ENCODE assay signal across 13 cellular contexts in the genomic region with DNA sequence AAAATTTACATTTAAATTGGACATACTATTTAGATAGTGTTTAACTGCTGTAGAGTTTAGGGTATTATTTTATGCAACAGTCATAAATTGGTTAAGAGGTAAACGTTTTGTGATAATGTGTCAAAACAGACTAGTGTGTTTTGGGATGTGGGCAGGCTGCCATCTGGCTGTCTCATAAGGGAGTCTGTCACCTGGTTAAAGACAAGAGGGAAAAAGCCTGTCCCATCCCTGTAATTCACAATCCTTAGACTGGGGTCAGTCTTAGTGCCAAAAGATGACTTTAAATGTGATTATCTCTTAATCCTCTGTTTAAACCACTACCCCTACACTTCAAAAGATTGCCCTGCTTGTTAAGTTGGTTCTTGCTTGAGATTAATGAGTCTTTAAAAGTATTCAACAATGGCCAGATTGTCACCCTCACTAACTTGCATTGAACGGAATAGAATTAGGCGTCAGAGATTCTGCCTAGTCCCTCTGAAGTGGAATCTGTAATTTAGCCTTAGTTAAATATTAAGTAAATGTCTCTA. TPM values are rescaled to one million over a fixed set of nuclear protein-coding genes. Genes with fewer than 3 reads are reported as not detected.
DNase-seq lines count a peak whose midpoint lies in the region; ATAC-seq, FAIRE-seq and TF ChIP-seq lines count a peak whose summit lies in the region.
"Had no signal": no experiment of that assay in that cellular context is flagged by ENCODE, and none has a peak within 500 bp of the region (broad histone marks: within the 10 kb centered on the region; RNA-seq: fewer than 3 reads in every experiment).

No MANE protein-coding gene starts in this region.

- TF ChIP-seq CTCF in H9 (conservative IDR thresholded peaks at IDR 0.05) (peak; percentile 21; the same call in 2 of the 3 replicates), endothelial cell (IDR thresholded peaks at IDR 0.05; ENCODE audit: unreplicated experiment) (no peak)

- H3K23ac ChIP-seq in H9 (ENCODE audit: insufficient read length, low read depth, low read length), result no peak overlapping the region

- no peak overlapping the region for H2BK5ac ChIP-seq in H9 (ENCODE audit: insufficient read length, low read length)

- no peak overlapping the region for H4K8ac ChIP-seq in H9 (replicated peaks; ENCODE audit: insufficient read length, low read depth, low read length)

- H3K4me3 Mint-ChIP-seq in H9 (no peak overlapping the region), endothelial cell (ENCODE audit: unreplicated experiment) (no peak overlapping the region)
- H3K4me3 Mint-ChIP-seq: activated CD4-positive, alpha-beta T cell treated with anti-CD3 and anti-CD28 coated beads, Interleukin-2, amount 10 ng/mL, durations not matched to agents 24 days and 14 days; activated naive CD8-positive, alpha-beta T cell had no signal

- peak; percentile 3 to 68 (median 8) for DNase-seq in NCI-H1417 (lab: John Stamatoyannopoulos, UW)
- no peak for DNase-seq in NCI-H1417 treated with DMSO at 0.1 percent for 48 hours (lab: John Stamatoyannopoulos, UW)
- no peak for DNase-seq in H9
- DNase-seq in NCI-H82 treated with DMSO at 0.1 percent for 48 hours (lab: John Stamatoyannopoulos, UW; ENCODE audit: unreplicated experiment), result peak; percentile 94
- peak; percentile 5 for DNase-seq in kidney tubule cell (ENCODE audit: low spot score)
- no peak for DNase-seq in GM12892 (ENCODE audit: insufficient read length)
- DNase-seq in endothelial cell (ENCODE audit: low spot score), result no peak
- DNase-seq: activated CD4-positive, alpha-beta T cell treated with anti-CD3 and anti-CD28 coated beads, Interleukin-2, amount 10 ng/mL, durations not matched to agents 24 days and 14 days; GF-D8; small intestine had no signal

- no peak for FAIRE-seq in GM12892 (lab: Jason Lieb, UNC)
- FAIRE-seq: A204.1, small intestine had no signal

- H3K27ac ChIP-seq in H9 (ENCODE audit: insufficient read length, low read depth, low read length), result no peak overlapping the region

- H4K91ac ChIP-seq in H9 (ENCODE audit: insufficient read length, low read depth, low read length), result no peak overlapping the region

- no peak overlapping the region for H2AK5ac ChIP-seq in H9 (ENCODE audit: insufficient read length, low read length)

- H3K36me3 Mint-ChIP-seq in H9 (ENCODE audit: insufficient read depth in 1 of 3, low read depth in 3 of 3) (no peaks in the 10 kb centered on the region), endothelial cell (ENCODE audit: low read depth, unreplicated experiment) (no peaks in the 10 kb centered on the region)
- H3K36me3 Mint-ChIP-seq: activated naive CD8-positive, alpha-beta T cell had no signal

- no peak for ATAC-seq in HG03135 (IDR thresholded peaks at IDR 0.05; ENCODE audit: unreplicated experiment)

- no peak for TF ChIP-seq POLR2A in GM12892 (IDR thresholded peaks at IDR 0.05; ENCODE audit: low read depth, low read length)

- H3K56ac ChIP-seq in H9 (ENCODE audit: insufficient read length, low read depth, low read length), result no peak overlapping the region

- no peak overlapping the region for H3K18ac ChIP-seq in H9 (ENCODE audit: insufficient read length, low read depth, low read length)

- H3K9ac ChIP-seq in H9 (ENCODE audit: extremely low read depth, insufficient read length, low read length), result no peak overlapping the region

- H3K9me3 ChIP-seq in H9 (ENCODE audit: control insufficient read depth, low read depth, low read length), result no peaks in the 10 kb centered on the region

- H2BK12ac ChIP-seq in H9 (ENCODE audit: insufficient read length, low read depth, low read length), result no peak overlapping the region

- no peak overlapping the region for H2BK15ac ChIP-seq in H9 (ENCODE audit: low read depth, low read length)

- no peak overlapping the region for H3K14ac ChIP-seq in H9 (ENCODE audit: insufficient read depth, low read length)

- no peak overlapping the region for H2AFZ ChIP-seq in H9 (ENCODE audit: low read length)

- H2BK120ac ChIP-seq in H9 (ENCODE audit: low read depth, low read length, poor library complexity, severe bottlenecking), result no peak overlapping the region

- H3K4me2 ChIP-seq in H9 (ENCODE audit: insufficient read depth, insufficient read length, low read length), result no peak overlapping the region

- H3K4ac ChIP-seq in H9 (ENCODE audit: low read depth, low read length), result no peak overlapping the region

- H3K79me1 ChIP-seq in H9 (ENCODE audit: insufficient read depth, low read depth, low read length, poor library complexity, severe bottlenecking), result no peaks in the 10 kb centered on the region

- H3K27me3 ChIP-seq in H9 (ENCODE audit: insufficient read depth, low read length), result peaks cover 3% of the 10 kb centered on the region; the same call in 1 of the 2 replicates

- H2BK20ac ChIP-seq in H9 (ENCODE audit: low read depth, low read length, poor library complexity, severe bottlenecking), result no peak overlapping the region

- no peaks in the 10 kb centered on the region for H3K4me1 ChIP-seq in H9 (ENCODE audit: insufficient read depth, low read length)

- no peaks in the 10 kb centered on the region for H4K20me1 ChIP-seq in H9 (ENCODE audit: control insufficient read depth, insufficient read depth, insufficient read length)

- H3K23me2 ChIP-seq in H9 (ENCODE audit: insufficient read length, low read depth, low read length, poor library complexity, severe bottlenecking), result no peaks in the 10 kb centered on the region

- H3K27me3 Mint-ChIP-seq in H9 (ENCODE audit: low read depth) (peaks cover 86% of the 10 kb centered on the region), endothelial cell (ENCODE audit: unreplicated experiment) (no peaks in the 10 kb centered on the region)

- 100% methylated on average over 1 of the region's 3 CpGs for WGBS in H9 (ENCODE audit: extremely low coverage, insufficient read length, low lambda C conversion rate)

- no peak overlapping the region for H4K5ac ChIP-seq in H9 (ENCODE audit: insufficient read length, low read depth, low read length)

- H3T11ph ChIP-seq in H9 (ENCODE audit: low read length), result no peak overlapping the region

- H3K79me2 ChIP-seq in H9 (ENCODE audit: insufficient read depth, low read length), result no peaks in the 10 kb centered on the region

- H3K27ac Mint-ChIP-seq in H9 (no peak overlapping the region), endothelial cell (ENCODE audit: unreplicated experiment) (no peak overlapping the region)
- H3K27ac Mint-ChIP-seq: activated CD4-positive, alpha-beta T cell treated with anti-CD3 and anti-CD28 coated beads, Interleukin-2, amount 10 ng/mL, durations not matched to agents 24 days and 14 days; activated naive CD8-positive, alpha-beta T cell had no signal

- no peaks in the 10 kb centered on the region; a peak in 1 of 5 replicates for H3K9me3 Mint-ChIP-seq in H9
- no peaks in the 10 kb centered on the region for H3K9me3 Mint-ChIP-seq in endothelial cell (ENCODE audit: unreplicated experiment)
- H3K9me3 Mint-ChIP-seq: activated CD4-positive, alpha-beta T cell treated with anti-CD3 and anti-CD28 coated beads, Interleukin-2, amount 10 ng/mL, durations not matched to agents 24 days and 14 days had no signal

- H3K4me1 Mint-ChIP-seq in H9, result peaks cover 2 to 5% of the 10 kb centered on the region in 2 experiments
- no peaks in the 10 kb centered on the region for H3K4me1 Mint-ChIP-seq in endothelial cell (ENCODE audit: unreplicated experiment)

RNA-seq across cellular contexts. Expression of a gene that starts 59.2 kb away (rescaled TPM):
- total RNA-seq in H9 (2021) (not detected in 2 replicates), endothelial cell (ENCODE audit: unreplicated experiment) (not detected)
- 13.0 TPM for polyA plus RNA-seq in GM12892 (2012; ENCODE audit: missing spikeins)

Comparison
In these comparisons a context has a peak if more than half of its experiments do, and no peak if none do; other contexts are left out.
1. DNase-seq: peak in NCI-H1417 (3 of 3), NCI-H82 treated with DMSO at 0.1 percent for 48 hours (single experiment) and kidney tubule cell (single experiment); none in NCI-H1417 treated with DMSO at 0.1 percent for 48 hours (single experiment), H9 (single experiment), GM12892 (single experiment) and endothelial cell (single experiment).